1 cellular context compared by ENCODE assay signal in genomic region chr2:197159681-197160211, GRCh38.
TF ChIP-seq lines count a peak whose summit lies in the region.

No MANE protein-coding gene starts in this region.

TF ChIP-seq in WTC11, 78 proteins besides CTCF, POLR2A, EP300 and RAD21 (continued from another document):
- TF ChIP-seq AFF4 (CRISPR knock-in tag; IDR thresholded peaks at IDR 0.05; ENCODE audit: borderline replicate concordance) (no peak), E2F1 (CRISPR knock-in tag; IDR thresholded peaks at IDR 0.05) (no peak), MLX (CRISPR knock-in tag; IDR thresholded peaks at IDR 0.05) (no peak), ZNF416 (CRISPR knock-in tag; IDR thresholded peaks at IDR 0.05) (no peak), ESRRA (CRISPR knock-in tag; IDR thresholded peaks at IDR 0.05; ENCODE audit: borderline replicate concordance) (no peak), USF1 (CRISPR knock-in tag; IDR thresholded peaks at IDR 0.05) (no peak)
TF ChIP-seq in WTC11: peak in this region for 0.
